ENCODE assay signal across 1 cellular context in the genomic region with DNA sequence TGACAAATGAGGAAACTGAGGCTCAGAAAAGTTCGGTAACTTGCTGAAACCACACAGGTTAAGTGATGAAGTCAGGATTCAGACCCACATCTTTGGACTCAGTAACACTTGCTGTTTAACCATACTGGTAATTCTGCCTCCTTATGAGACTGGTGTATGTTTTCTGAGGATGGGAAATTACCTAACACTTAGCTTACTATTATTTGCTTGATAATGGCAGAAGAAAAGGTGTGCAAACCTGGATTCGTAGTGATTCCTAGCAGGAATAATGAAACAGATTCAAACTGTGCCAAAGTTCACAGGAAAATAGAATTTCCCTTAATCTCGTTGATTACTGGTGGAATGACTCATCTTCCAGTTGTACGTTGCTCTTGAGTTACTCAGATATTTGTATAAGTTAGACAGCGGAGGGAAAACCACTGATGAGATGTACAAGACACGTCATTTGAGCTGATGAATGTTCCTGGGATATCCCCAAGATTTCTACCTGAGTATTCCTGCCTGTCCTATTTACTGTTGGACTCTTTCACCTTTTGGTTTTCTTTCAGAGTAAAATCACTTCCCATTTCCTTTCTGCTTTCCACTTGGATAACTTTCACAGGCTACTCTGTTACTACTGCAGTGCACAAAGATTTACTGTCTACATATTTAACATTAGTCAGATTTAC.
TF ChIP-seq lines count a peak whose summit lies in the region.

No MANE protein-coding gene starts in this region.

TF ChIP-seq in HepG2, 621 proteins besides CTCF, POLR2A, EP300 and RAD21 (continued from another document and continues in another):
- TF ChIP-seq MLLT10 (CRISPR knock-in tag; IDR thresholded peaks at IDR 0.05) (no peak), U2AF1 (optimal IDR thresholded peaks at IDR 0.05; ENCODE audit: low read depth, low read length) (no peak), ZNF746 (CRISPR knock-in tag; IDR thresholded peaks at IDR 0.05) (no peak), REL (CRISPR knock-in tag; conservative IDR thresholded peaks at IDR 0.05) (no peak), BCL3 (CRISPR knock-in tag; IDR thresholded peaks at IDR 0.05) (no peak), BCL6 (CRISPR knock-in tag; IDR thresholded peaks at IDR 0.05) (peak; percentile 89), HMG20A (CRISPR knock-in tag; IDR thresholded peaks at IDR 0.05; ENCODE audit: borderline replicate concordance) (peak; percentile 64; the same call in 1 of the 2 replicates), ZNF570 (CRISPR knock-in tag; IDR thresholded peaks at IDR 0.05; ENCODE audit: borderline replicate concordance) (no peak), XBP1 (CRISPR knock-in tag; IDR thresholded peaks at IDR 0.05) (no peak), ZNF260 (CRISPR knock-in tag; IDR thresholded peaks at IDR 0.05; ENCODE audit: borderline replicate concordance, low read depth) (no peak), ZNF720 (CRISPR knock-in tag; IDR thresholded peaks at IDR 0.05) (no peak), SMAD1 (CRISPR knock-in tag; IDR thresholded peaks at IDR 0.05; ENCODE audit: borderline replicate concordance, low read depth) (no peak), MIER2 (CRISPR knock-in tag; IDR thresholded peaks at IDR 0.05) (no peak), EED (CRISPR knock-in tag; IDR thresholded peaks at IDR 0.05) (no peak), ZBTB1 (CRISPR knock-in tag; IDR thresholded peaks at IDR 0.05; ENCODE audit: borderline replicate concordance) (no peak), THYN1 (CRISPR knock-in tag; IDR thresholded peaks at IDR 0.05; ENCODE audit: borderline replicate concordance, low read depth) (no peak), ZBED4 (CRISPR knock-in tag; IDR thresholded peaks at IDR 0.05; ENCODE audit: borderline replicate concordance) (no peak), CSRNP2 (CRISPR knock-in tag; conservative IDR thresholded peaks at IDR 0.05; ENCODE audit: low read depth) (no peak), ZNF629 (CRISPR knock-in tag; conservative IDR thresholded peaks at IDR 0.05) (no peak), HIC2 (CRISPR knock-in tag; IDR thresholded peaks at IDR 0.05; ENCODE audit: low read depth) (no peak), REXO4 (CRISPR knock-in tag; IDR thresholded peaks at IDR 0.05; ENCODE audit: borderline replicate concordance) (no peak), RFX1 (IDR thresholded peaks at IDR 0.05) (no peak), GZF1 (CRISPR knock-in tag; IDR thresholded peaks at IDR 0.05) (no peak), ZNF430 (CRISPR knock-in tag; IDR thresholded peaks at IDR 0.05) (no peak)
- TF ChIP-seq, protein P1, sequence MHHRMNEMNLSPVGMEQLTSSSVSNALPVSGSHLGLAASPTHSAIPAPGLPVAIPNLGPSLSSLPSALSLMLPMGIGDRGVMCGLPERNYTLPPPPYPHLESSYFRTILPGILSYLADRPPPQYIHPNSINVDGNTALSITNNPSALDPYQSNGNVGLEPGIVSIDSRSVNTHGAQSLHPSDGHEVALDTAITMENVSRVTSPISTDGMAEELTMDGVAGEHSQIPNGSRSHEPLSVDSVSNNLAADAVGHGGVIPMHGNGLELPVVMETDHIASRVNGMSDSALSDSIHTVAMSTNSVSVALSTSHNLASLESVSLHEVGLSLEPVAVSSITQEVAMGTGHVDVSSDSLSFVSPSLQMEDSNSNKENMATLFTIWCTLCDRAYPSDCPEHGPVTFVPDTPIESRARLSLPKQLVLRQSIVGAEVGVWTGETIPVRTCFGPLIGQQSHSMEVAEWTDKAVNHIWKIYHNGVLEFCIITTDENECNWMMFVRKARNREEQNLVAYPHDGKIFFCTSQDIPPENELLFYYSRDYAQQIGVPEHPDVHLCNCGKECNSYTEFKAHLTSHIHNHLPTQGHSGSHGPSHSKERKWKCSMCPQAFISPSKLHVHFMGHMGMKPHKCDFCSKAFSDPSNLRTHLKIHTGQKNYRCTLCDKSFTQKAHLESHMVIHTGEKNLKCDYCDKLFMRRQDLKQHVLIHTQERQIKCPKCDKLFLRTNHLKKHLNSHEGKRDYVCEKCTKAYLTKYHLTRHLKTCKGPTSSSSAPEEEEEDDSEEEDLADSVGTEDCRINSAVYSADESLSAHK (CRISPR knock-in tag; IDR thresholded peaks at IDR 0.05; ENCODE audit: borderline replicate concordance) = no peak
- TF ChIP-seq, protein P2, sequence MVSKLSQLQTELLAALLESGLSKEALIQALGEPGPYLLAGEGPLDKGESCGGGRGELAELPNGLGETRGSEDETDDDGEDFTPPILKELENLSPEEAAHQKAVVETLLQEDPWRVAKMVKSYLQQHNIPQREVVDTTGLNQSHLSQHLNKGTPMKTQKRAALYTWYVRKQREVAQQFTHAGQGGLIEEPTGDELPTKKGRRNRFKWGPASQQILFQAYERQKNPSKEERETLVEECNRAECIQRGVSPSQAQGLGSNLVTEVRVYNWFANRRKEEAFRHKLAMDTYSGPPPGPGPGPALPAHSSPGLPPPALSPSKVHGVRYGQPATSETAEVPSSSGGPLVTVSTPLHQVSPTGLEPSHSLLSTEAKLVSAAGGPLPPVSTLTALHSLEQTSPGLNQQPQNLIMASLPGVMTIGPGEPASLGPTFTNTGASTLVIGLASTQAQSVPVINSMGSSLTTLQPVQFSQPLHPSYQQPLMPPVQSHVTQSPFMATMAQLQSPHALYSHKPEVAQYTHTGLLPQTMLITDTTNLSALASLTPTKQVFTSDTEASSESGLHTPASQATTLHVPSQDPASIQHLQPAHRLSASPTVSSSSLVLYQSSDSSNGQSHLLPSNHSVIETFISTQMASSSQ (IDR thresholded peaks at IDR 0.05; ENCODE audit: low read depth) = no peak; the same call in 1 of the 2 replicates
- TF ChIP-seq, protein P2 (CRISPR knock-in tag; IDR thresholded peaks at IDR 0.05; ENCODE audit: borderline replicate concordance) = no peak
- TF ChIP-seq, protein P3, sequence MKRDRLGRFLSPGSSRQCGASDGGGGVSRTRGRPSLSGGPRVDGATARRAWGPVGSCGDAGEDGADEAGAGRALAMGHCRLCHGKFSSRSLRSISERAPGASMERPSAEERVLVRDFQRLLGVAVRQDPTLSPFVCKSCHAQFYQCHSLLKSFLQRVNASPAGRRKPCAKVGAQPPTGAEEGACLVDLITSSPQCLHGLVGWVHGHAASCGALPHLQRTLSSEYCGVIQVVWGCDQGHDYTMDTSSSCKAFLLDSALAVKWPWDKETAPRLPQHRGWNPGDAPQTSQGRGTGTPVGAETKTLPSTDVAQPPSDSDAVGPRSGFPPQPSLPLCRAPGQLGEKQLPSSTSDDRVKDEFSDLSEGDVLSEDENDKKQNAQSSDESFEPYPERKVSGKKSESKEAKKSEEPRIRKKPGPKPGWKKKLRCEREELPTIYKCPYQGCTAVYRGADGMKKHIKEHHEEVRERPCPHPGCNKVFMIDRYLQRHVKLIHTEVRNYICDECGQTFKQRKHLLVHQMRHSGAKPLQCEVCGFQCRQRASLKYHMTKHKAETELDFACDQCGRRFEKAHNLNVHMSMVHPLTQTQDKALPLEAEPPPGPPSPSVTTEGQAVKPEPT (CRISPR knock-in tag; IDR thresholded peaks at IDR 0.05; ENCODE audit: low read depth) = no peak
- TF ChIP-seq, protein P4, sequence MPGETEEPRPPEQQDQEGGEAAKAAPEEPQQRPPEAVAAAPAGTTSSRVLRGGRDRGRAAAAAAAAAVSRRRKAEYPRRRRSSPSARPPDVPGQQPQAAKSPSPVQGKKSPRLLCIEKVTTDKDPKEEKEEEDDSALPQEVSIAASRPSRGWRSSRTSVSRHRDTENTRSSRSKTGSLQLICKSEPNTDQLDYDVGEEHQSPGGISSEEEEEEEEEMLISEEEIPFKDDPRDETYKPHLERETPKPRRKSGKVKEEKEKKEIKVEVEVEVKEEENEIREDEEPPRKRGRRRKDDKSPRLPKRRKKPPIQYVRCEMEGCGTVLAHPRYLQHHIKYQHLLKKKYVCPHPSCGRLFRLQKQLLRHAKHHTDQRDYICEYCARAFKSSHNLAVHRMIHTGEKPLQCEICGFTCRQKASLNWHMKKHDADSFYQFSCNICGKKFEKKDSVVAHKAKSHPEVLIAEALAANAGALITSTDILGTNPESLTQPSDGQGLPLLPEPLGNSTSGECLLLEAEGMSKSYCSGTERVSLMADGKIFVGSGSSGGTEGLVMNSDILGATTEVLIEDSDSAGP (CRISPR knock-in tag; IDR thresholded peaks at IDR 0.05; ENCODE audit: borderline replicate concordance) = no peak
- TF ChIP-seq, protein P5, sequence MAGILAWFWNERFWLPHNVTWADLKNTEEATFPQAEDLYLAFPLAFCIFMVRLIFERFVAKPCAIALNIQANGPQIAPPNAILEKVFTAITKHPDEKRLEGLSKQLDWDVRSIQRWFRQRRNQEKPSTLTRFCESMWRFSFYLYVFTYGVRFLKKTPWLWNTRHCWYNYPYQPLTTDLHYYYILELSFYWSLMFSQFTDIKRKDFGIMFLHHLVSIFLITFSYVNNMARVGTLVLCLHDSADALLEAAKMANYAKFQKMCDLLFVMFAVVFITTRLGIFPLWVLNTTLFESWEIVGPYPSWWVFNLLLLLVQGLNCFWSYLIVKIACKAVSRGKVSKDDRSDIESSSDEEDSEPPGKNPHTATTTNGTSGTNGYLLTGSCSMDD (CRISPR knock-in tag; IDR thresholded peaks at IDR 0.05) = no peak
